ENCODE assay signal across 10 cellular contexts in genomic region chr5:151058891-151059611, GRCh38. TPM values are rescaled to one million over a fixed set of nuclear protein-coding genes. Genes with fewer than 3 reads are reported as not detected.
DNase-seq lines count a peak whose midpoint lies in the region; ATAC-seq and TF ChIP-seq lines count a peak whose summit lies in the region.
"Had no signal": no experiment of that assay in that cellular context is flagged by ENCODE, and none has a peak within 500 bp of the region (broad histone marks: within the 10 kb centered on the region; RNA-seq: fewer than 3 reads in every experiment).

No MANE protein-coding gene starts in this region.

- peak overlapping the region; percentile 19 for H3K4me3 Mint-ChIP-seq in activated naive CD4-positive, alpha-beta T cell treated with anti-CD3 and anti-CD28 coated beads for 36 hours
- H3K4me3 Mint-ChIP-seq in T-helper 17 cell (peak overlapping the region; percentile 79), type B pancreatic cell (no peak overlapping the region)
- H3K4me3 Mint-ChIP-seq: neural crest cell had no signal

- 85 to 100% methylated on average over 2 to 8 of the region's 8 CpGs for WGBS in transverse colon (ENCODE audit: low coverage in 1 of 2), 2 donors

- peak; percentile 27 for DNase-seq in activated naive CD4-positive, alpha-beta T cell treated with anti-CD3 and anti-CD28 coated beads for 36 hours
- DNase-seq in activated naive CD4-positive, alpha-beta T cell treated with anti-CD3 and anti-CD28 coated beads, Interleukin-2, amount 50 U/mL, for 16 hours = no peak
- DNase-seq in T-helper 17 cell (no peak), inferior parietal cortex (ENCODE audit: extremely low spot score) (peak; percentile 22), transverse colon (no peak), type B pancreatic cell (ENCODE audit: extremely low spot score, unreplicated experiment) (no peak)
- no peak for DNase-seq in stimulated activated CD4-positive, alpha-beta T cell treated with anti-CD3 and anti-CD28 coated beads, Interleukin-15, amount 100 ng/mL, for 24 hours
- DNase-seq: NCI-H1092 treated with DMSO at 0.1 percent for 48 hours had no signal

- H3K27me3 ChIP-seq in transverse colon = no peaks in the 10 kb centered on the region

- H3K27ac ChIP-seq in transverse colon = peak overlapping the region; percentile 15 to 41 (median 34)

- ATAC-seq in T-helper 17 cell (peak; percentile 30), HG02938 (IDR thresholded peaks at IDR 0.05; ENCODE audit: unreplicated experiment) (no peak)

- peaks cover 0 to 23% (median 8%) of the 10 kb centered on the region in 4 donors for H3K36me3 ChIP-seq in transverse colon

- no peak for TF ChIP-seq EP300 in transverse colon (IDR thresholded peaks at IDR 0.05; ENCODE audit: low read depth)

- H3K4me3 ChIP-seq in transverse colon = no peak overlapping the region

- H3K36me3 Mint-ChIP-seq in activated naive CD4-positive, alpha-beta T cell treated with anti-CD3 and anti-CD28 coated beads for 36 hours (ENCODE audit: low read depth) = peaks cover 69% of the 10 kb centered on the region
- H3K36me3 Mint-ChIP-seq in T-helper 17 cell (ENCODE audit: low read depth) (peaks cover 5% of the 10 kb centered on the region), type B pancreatic cell (peaks cover 12% of the 10 kb centered on the region)

- intact Hi-C loops in activated naive CD4-positive, alpha-beta T cell treated with anti-CD3 and anti-CD28 coated beads for 36 hours (cut with micrococcal nuclease) = loop anchor here (1.0 kb wide), 1 partner anchor 56 kb away; no protein-coding TSS in a partner anchor
- intact Hi-C loops in transverse colon (cut with DNase I; ENCODE audit: low total_unique reads) = no loop called here

- in situ Hi-C loops in transverse colon (cut with MboI; ENCODE audit: low pct_ligation_motif_present in 1 of 4, low pct_unique_long_range_greater_than_20kb in 1 of 4, low sequenced_read_pairs in 3 of 4) = loop anchor here in 1 of 4 donors (10.0 kb wide), 1 partner anchor 56 kb away; no protein-coding TSS in a partner anchor

- H3K27ac Mint-ChIP-seq in activated naive CD4-positive, alpha-beta T cell treated with anti-CD3 and anti-CD28 coated beads for 36 hours = peak overlapping the region; percentile 93
- H3K27ac Mint-ChIP-seq in T-helper 17 cell (peak overlapping the region; percentile 95), type B pancreatic cell (no peak overlapping the region)

- peaks cover 49% of the 10 kb centered on the region for H3K4me1 Mint-ChIP-seq in activated naive CD4-positive, alpha-beta T cell treated with anti-CD3 and anti-CD28 coated beads for 36 hours (ENCODE audit: low read depth)
- H3K4me1 Mint-ChIP-seq in T-helper 17 cell (peaks cover 35% of the 10 kb centered on the region), type B pancreatic cell (ENCODE audit: unreplicated experiment) (no peaks in the 10 kb centered on the region)

- peaks cover 18 to 46% (median 33%) of the 10 kb centered on the region in 4 donors for H3K4me1 ChIP-seq in transverse colon

- H3K9me3 ChIP-seq in T-helper 17 cell (ENCODE audit: control insufficient read depth, low read length, poor library complexity, severe bottlenecking) (no peaks in the 10 kb centered on the region), transverse colon (no peaks in the 10 kb centered on the region)

- no peaks in the 10 kb centered on the region for H3K27me3 Mint-ChIP-seq in activated naive CD4-positive, alpha-beta T cell treated with anti-CD3 and anti-CD28 coated beads for 36 hours (ENCODE audit: low read depth)
- H3K27me3 Mint-ChIP-seq in T-helper 17 cell = no peaks in the 10 kb centered on the region
- no peaks in the 10 kb centered on the region for H3K27me3 Mint-ChIP-seq in type B pancreatic cell

- CTCF ChIA-PET in activated naive CD4-positive, alpha-beta T cell treated with anti-CD3 and anti-CD28 coated beads for 36 hours (lab: Charles Lee) = interaction anchor here (0.9 to 4.7 kb wide), 5 partner anchors 11 to 106 kb away, joined by 3 to 34 read pairs (median 6); no protein-coding TSS in a partner anchor

- TF ChIP-seq CTCF in transverse colon (IDR thresholded peaks at IDR 0.05) (no peak), type B pancreatic cell (conservative IDR thresholded peaks at IDR 0.05) (no peak)

- TF ChIP-seq POLR2A in transverse colon (IDR thresholded peaks at IDR 0.05) = no peak

- no peaks in the 10 kb centered on the region for H3K9me3 Mint-ChIP-seq in activated naive CD4-positive, alpha-beta T cell treated with anti-CD3 and anti-CD28 coated beads for 36 hours
- H3K9me3 Mint-ChIP-seq in type B pancreatic cell = no peaks in the 10 kb centered on the region
- H3K9me3 Mint-ChIP-seq: neural crest cell had no signal

RNA-seq across cellular contexts. Expression of gene TNIP1, which starts 21.8 kb away (rescaled TPM):
- total RNA-seq in activated naive CD4-positive, alpha-beta T cell treated with anti-CD3 and anti-CD28 coated beads for 36 hours = 100 to 1,000 TPM; 238 to 263 TPM
- total RNA-seq in T-helper 17 cell (100 to 1,000 TPM; 227 to 245 TPM), transverse colon (100 to 1,000 TPM in 3 of 4 donors, 10 to 100 TPM in 1; 63.9 to 296 (median 223) TPM), type B pancreatic cell (ENCODE audit: low replicate concordance) (63.6 and 89.2 TPM in 2 replicates)

RNA-seq across cellular contexts. Expression of gene GPX3, which starts 38.7 kb away (rescaled TPM):
- not detected for total RNA-seq in activated naive CD4-positive, alpha-beta T cell treated with anti-CD3 and anti-CD28 coated beads for 36 hours
- total RNA-seq in T-helper 17 cell (under 1 TPM in 1 of 2 donors, not detected in 1; 0.22 TPM), transverse colon (100 to 1,000 TPM; 252 to 758 (median 352) TPM), type B pancreatic cell (ENCODE audit: low replicate concordance) (18.4 and 19.7 TPM in 2 replicates)

Comparison
In these comparisons a context has a peak if more than half of its experiments do, and no peak if none do; other contexts are left out.
1. DNase-seq: peak in activated naive CD4-positive, alpha-beta T cell treated with anti-CD3 and anti-CD28 coated beads for 36 hours (single experiment) and inferior parietal cortex (single experiment); none in activated naive CD4-positive, alpha-beta T cell treated with anti-CD3 and anti-CD28 coated beads, Interleukin-2, amount 50 U/mL, for 16 hours (single experiment), T-helper 17 cell (0 of 3), transverse colon (single experiment), stimulated activated CD4-positive, alpha-beta T cell treated with anti-CD3 and anti-CD28 coated beads, Interleukin-15, amount 100 ng/mL, for 24 hours (single experiment) and type B pancreatic cell (single experiment).
2. RNA of gene GPX3, which starts 38.7 kb away (total RNA-seq): 252 to 758 TPM in transverse colon and 18.4 to 19.7 TPM in type B pancreatic cell; 0.22 TPM in T-helper 17 cell and not detected in activated naive CD4-positive, alpha-beta T cell treated with anti-CD3 and anti-CD28 coated beads for 36 hours; every median in the first group is over 10 times any median in the second.